ENCODE assay signal across 23 cellular contexts in the genomic region with DNA sequence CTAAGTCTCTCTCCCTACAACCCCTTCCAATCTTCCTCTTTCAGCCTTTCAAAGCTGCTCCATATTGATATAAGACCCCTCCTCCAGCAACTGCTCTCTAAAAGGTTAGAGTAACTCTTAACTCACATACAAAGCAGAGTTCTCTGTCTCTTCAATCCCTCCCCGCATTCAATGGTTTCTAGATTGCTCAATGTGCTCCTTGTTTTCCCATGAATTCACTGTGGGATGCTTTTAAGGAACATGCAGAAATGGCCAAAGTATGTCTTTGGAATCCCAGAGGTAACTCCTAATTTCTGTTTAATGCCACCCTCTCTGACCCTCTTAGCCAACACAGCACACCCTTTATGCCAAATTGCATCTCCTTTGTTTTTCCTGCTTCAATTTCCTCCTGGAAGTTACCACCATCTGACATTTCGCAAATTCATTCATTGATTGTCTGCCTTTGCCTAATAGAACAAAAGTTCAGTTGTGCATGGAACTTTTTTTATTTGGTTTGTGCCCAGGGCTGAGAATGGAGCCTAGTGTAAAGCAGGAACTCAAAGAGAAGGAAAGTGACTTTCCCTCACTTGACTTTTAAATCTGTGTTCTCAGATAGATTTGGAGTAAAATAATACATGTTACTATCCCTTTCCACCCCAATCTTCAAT.
"Had no signal": no experiment of that assay in that cellular context is flagged by ENCODE, and none has a peak within 500 bp of the region (broad histone marks: within the 10 kb centered on the region; RNA-seq: fewer than 3 reads in every experiment).

No MANE protein-coding gene starts in this region.

- H2AFZ ChIP-seq: PC-9 had no signal

- H3K27ac ChIP-seq: PC-9, Peyer's patch, SJCRH30, SK-N-MC had no signal

- H3K4me1 ChIP-seq: Peyer's patch, SJCRH30 had no signal

- H3K4me2 ChIP-seq: PC-9 had no signal

- ATAC-seq: Right ventricle myocardium inferior had no signal

- H3K9me3 ChIP-seq: MG63, Peyer's patch, SJCRH30 had no signal

- DNase-seq: IMR-90, Karpas-422, KG1, MG63, NCI-H1092, NCI-H1436, NCI-H187, NCI-H2029, NCI-H2081 treated with DMSO at 0.1 percent for 48 hours, NCI-H2171, NCI-H226, NCI-H446, NCI-H510A, NCI-H524 treated with DMSO at 0.1 percent for 48 hours, NCI-H69, NCI-H774, OCI-M1, PC-9, Peyer's patch, SHP77 treated with DMSO at 0.1 percent for 48 hours, SJCRH30 had no signal

- H3K4me3 ChIP-seq: MG63, PC-9, Peyer's patch, SJCRH30, SK-N-MC had no signal

- H3K27me3 ChIP-seq: MG63, Peyer's patch, SJCRH30 had no signal

- H3K36me3 ChIP-seq: MG63, SJCRH30 had no signal
